36 cellular contexts compared by ENCODE assay signal in genomic region chr9:74719306-74719705, GRCh38.
A peak's percentile ranks its signal among the peaks of the same experiment; 100 is the strongest.
DNase-seq lines count a peak whose midpoint lies in the region; ATAC-seq, FAIRE-seq and TF ChIP-seq lines count a peak whose summit lies in the region.
"Had no signal": no experiment of that assay in that cellular context is flagged by ENCODE, and none has a peak within 500 bp of the region (broad histone marks: within the 10 kb centered on the region; RNA-seq: fewer than 3 reads in every experiment).

No MANE protein-coding gene starts in this region.

- H3K27me3 Mint-ChIP-seq in GM23338 (ENCODE audit: insufficient read depth, low read depth, poor library complexity) = peaks cover 2% of the 10 kb centered on the region

- ATAC-seq in HepG2 = no peak
- ATAC-seq in right lobe of liver = no peak
- ATAC-seq in A549 = no peak
- no peak for ATAC-seq in GM23338
- ATAC-seq in K562 = no peak
- ATAC-seq: CD8-positive, alpha-beta T cell had no signal

- BruUV-seq in HepG2 (replicated peaks; lab: Mats Ljungman, UMichigan) = no TSS peak
- BruUV-seq in K562 (replicated peaks; lab: Mats Ljungman, UMichigan) = no TSS peak

- no peak for FAIRE-seq in HepG2 (lab: Jason Lieb, UNC)
- no peak for FAIRE-seq in A549 (lab: Jason Lieb, UNC)
- FAIRE-seq in K562 (lab: Jason Lieb, UNC) = no peak
- FAIRE-seq: A204.1, D721Med had no signal

- H3K9me3 ChIP-seq in HepG2 (ENCODE audit: low read length) = no peaks in the 10 kb centered on the region
- no peaks in the 10 kb centered on the region for H3K9me3 ChIP-seq in right lobe of liver
- no peaks in the 10 kb centered on the region for H3K9me3 ChIP-seq in A549
- H3K9me3 ChIP-seq in K562 (replicated peaks; ENCODE audit: control insufficient read depth, insufficient read depth, low read depth, low read length) = no peaks in the 10 kb centered on the region
- H3K9me3 ChIP-seq in ascending aorta = no peaks in the 10 kb centered on the region
- H3K9me3 ChIP-seq: BE2C; BLaER1; BLaER1 treated with 17β-estradiol and CSF1 and Interleukin-3, amounts not matched to agents 10 nM and 100 nM; Caco-2 had no signal

- DNase-seq in HepG2 (ENCODE audit: low spot score) (no peak), right lobe of liver (no peak), A549 (ENCODE audit: low read depth in 1 of 2, low spot score in 1 of 2) (no peak), GM23338 (ENCODE audit: low spot score) (no peak), K562 (ENCODE audit: extremely low read depth in 1 of 4, low spot score in 3 of 4) (no peak), T1000 (lab: John Stamatoyannopoulos, UW) (no peak), NCI-H82 treated with DMSO at 0.1 percent for 48 hours (lab: John Stamatoyannopoulos, UW; ENCODE audit: unreplicated experiment) (no peak), ascending aorta (ENCODE audit: low spot score in 2 of 2) (no peak)
- DNase-seq: 8988T; ACHN; AML-193; BE2C; C1 segment of cervical spinal cord; Caco-2; Calu3; CD4-positive, alpha-beta memory T cell; CD4-positive, alpha-beta T cell; CD4-positive, CD25-positive, alpha-beta regulatory T cell; CD8-positive, alpha-beta memory T cell; CD8-positive, alpha-beta T cell; COR-L47; DMS 273 treated with DMSO at 0.1 percent for 48 hours; DMS153; DMS53; DMS79; DMS79 treated with DMSO at 0.1 percent for 48 hours; DND-41; EL had no signal

- H3K27me3 ChIP-seq in HepG2 (ENCODE audit: control insufficient read depth in 1 of 2, insufficient read depth in 2 of 2, low read length in 2 of 2) = no peaks in the 10 kb centered on the region
- no peaks in the 10 kb centered on the region for H3K27me3 ChIP-seq in right lobe of liver
- no peaks in the 10 kb centered on the region for H3K27me3 ChIP-seq in GM23338 (ENCODE audit: insufficient read depth)
- no peaks in the 10 kb centered on the region for H3K27me3 ChIP-seq in K562 (ENCODE audit: control insufficient read depth in 2 of 2, insufficient read depth in 2 of 2, low read length in 2 of 2)
- H3K27me3 ChIP-seq in ascending aorta = no peaks in the 10 kb centered on the region
- H3K27me3 ChIP-seq: BE2C; BLaER1; BLaER1 treated with 17β-estradiol and CSF1 and Interleukin-3, amounts not matched to agents 10 nM and 100 nM had no signal

- TF ChIP-seq EP300 in HepG2 (IDR thresholded peaks at IDR 0.05; ENCODE audit: low read depth in 2 of 2, low read length in 2 of 2) (no peak), HepG2 (CRISPR knock-in tag; IDR thresholded peaks at IDR 0.05; ENCODE audit: borderline replicate concordance) (no peak), A549 (IDR thresholded peaks at IDR 0.05) (no peak), K562 (IDR thresholded peaks at IDR 0.05; ENCODE audit: low read length) (no peak)

- no peaks in the 10 kb centered on the region for H3K9me3 Mint-ChIP-seq in GM23338
- H3K9me3 Mint-ChIP-seq: CD4-positive, alpha-beta memory T cell; CD4-positive, alpha-beta T cell; CD8-positive, alpha-beta memory T cell; CD8-positive, alpha-beta T cell had no signal

- WGBS in HepG2 (ENCODE audit: low lambda C conversion rate) = 0% methylated on average over 1 of the region's 1 CpG
- WGBS in right lobe of liver (ENCODE audit: insufficient coverage, low coverage, low lambda C conversion rate, missing lambda C conversion rate) = 42% methylated on average over 1 of the region's 1 CpG
- 11% methylated on average over 1 of the region's 1 CpG for WGBS in A549 (ENCODE audit: missing lambda C conversion rate)
- WGBS in K562 (ENCODE audit: insufficient coverage, low coverage, missing lambda C conversion rate) = 0% methylated on average over 1 of the region's 1 CpG

- no peaks in the 10 kb centered on the region for H3K36me3 Mint-ChIP-seq in GM23338 (ENCODE audit: low read depth)
- H3K36me3 Mint-ChIP-seq: CD14-positive monocyte; CD4-positive, alpha-beta memory T cell; CD4-positive, CD25-positive, alpha-beta regulatory T cell; CD8-positive, alpha-beta memory T cell; CD8-positive, alpha-beta T cell had no signal

- H3K27ac ChIP-seq in HepG2 (ENCODE audit: extremely low read length, insufficient read depth, low read length) (no peak overlapping the region), right lobe of liver (no peak overlapping the region), A549 (no peak overlapping the region), GM23338 (ENCODE audit: low read depth) (no peak overlapping the region), K562 (ENCODE audit: extremely low read depth, low read depth, low read length) (no peak overlapping the region), ascending aorta (no peak overlapping the region)
- H3K27ac ChIP-seq: 22Rv1; BLaER1; BLaER1 treated with 17β-estradiol and CSF1 and Interleukin-3, amounts not matched to agents 10 nM and 100 nM; C4-2B had no signal

- no peak overlapping the region for H3K4me2 ChIP-seq in HepG2 (ENCODE audit: low read depth, low read length)
- H3K4me2 ChIP-seq in A549 = no peak overlapping the region
- no peak overlapping the region for H3K4me2 ChIP-seq in GM23338
- no peak overlapping the region for H3K4me2 ChIP-seq in K562 (ENCODE audit: insufficient read depth, low read length)
- H3K4me2 ChIP-seq: BLaER1; BLaER1 treated with 17β-estradiol and CSF1 and Interleukin-3, amounts not matched to agents 10 nM and 100 nM had no signal

- no peak overlapping the region for H3K4me3 Mint-ChIP-seq in GM23338
- H3K4me3 Mint-ChIP-seq: B cell; CD14-positive monocyte; CD4-positive, alpha-beta memory T cell; CD4-positive, alpha-beta T cell; CD4-positive, CD25-positive, alpha-beta regulatory T cell; CD8-positive, alpha-beta memory T cell; CD8-positive, alpha-beta T cell had no signal

- H3K4me1 ChIP-seq in HepG2 (ENCODE audit: insufficient read depth, low read length) (peaks cover 13% of the 10 kb centered on the region; the same call in 1 of the 2 replicates), right lobe of liver (no peaks in the 10 kb centered on the region), A549 (no peaks in the 10 kb centered on the region), GM23338 (ENCODE audit: insufficient read depth) (no peaks in the 10 kb centered on the region), K562 (replicated peaks in 1 of 2; ENCODE audit: control insufficient read depth in 2 of 2, insufficient read depth in 2 of 2, low read length in 2 of 2) (no peaks in the 10 kb centered on the region), ascending aorta (no peaks in the 10 kb centered on the region)
- H3K4me1 ChIP-seq: BE2C; BLaER1; BLaER1 treated with 17β-estradiol and CSF1 and Interleukin-3, amounts not matched to agents 10 nM and 100 nM; Caco-2 had no signal

- H3K9me2 ChIP-seq in GM23338 (ENCODE audit: insufficient read depth) = peaks cover 4% of the 10 kb centered on the region; the same call in 1 of the 2 replicates

- TF ChIP-seq POLR2A in HepG2 (IDR thresholded peaks at IDR 0.05; ENCODE audit: insufficient read depth in 1 of 2, low read depth in 2 of 2, low read length in 2 of 2) = no peak
- no peak for TF ChIP-seq POLR2A in right lobe of liver (IDR thresholded peaks at IDR 0.05)
- no peak for TF ChIP-seq POLR2A in A549 (IDR thresholded peaks at IDR 0.05; ENCODE audit: low read length)
- TF ChIP-seq POLR2A in K562 (conservative IDR thresholded peaks at IDR 0.05) = no peak

- POLR2A ChIA-PET in HepG2 (lab: Yijun Ruan, JAX) (no interaction called here), A549 (lab: Yijun Ruan, JAX) (no interaction called here), K562 (lab: Yijun Ruan, JAX) (no interaction called here)

- TF ChIP-seq RAD21 in HepG2 (CRISPR knock-in tag; IDR thresholded peaks at IDR 0.05) (no peak), A549 (conservative IDR thresholded peaks at IDR 0.05 in 1 of 2, IDR thresholded peaks at IDR 0.05 in 1 of 2) (no peak), K562 (CRISPR knock-in tag; conservative IDR thresholded peaks at IDR 0.05 in 1 of 2, IDR thresholded peaks at IDR 0.05 in 1 of 2) (no peak)

- no peak for TF ChIP-seq CTCF in HepG2 (CRISPR knock-in tag; IDR thresholded peaks at IDR 0.05)
- TF ChIP-seq CTCF in right lobe of liver (IDR thresholded peaks at IDR 0.05) = no peak
- no peak for TF ChIP-seq CTCF in A549 (IDR thresholded peaks at IDR 0.05)
- no peak for TF ChIP-seq CTCF in GM23338 (conservative IDR thresholded peaks at IDR 0.05; ENCODE audit: low read depth in 2 of 2)
- no peak for TF ChIP-seq CTCF in K562 (IDR thresholded peaks at IDR 0.05 in 2 of 3, conservative IDR thresholded peaks at IDR 0.05 in 1 of 3; ENCODE audit: insufficient read depth in 2 of 3, low read depth in 1 of 3, low read length in 3 of 3)
- no peak for TF ChIP-seq CTCF in ascending aorta (IDR thresholded peaks at IDR 0.05)

- H3K4me1 Mint-ChIP-seq in GM23338 = no peaks in the 10 kb centered on the region
- H3K4me1 Mint-ChIP-seq: B cell; CD14-positive monocyte; CD4-positive, alpha-beta memory T cell; CD4-positive, CD25-positive, alpha-beta regulatory T cell; CD8-positive, alpha-beta memory T cell had no signal

- in situ Hi-C loops in HepG2 (cut with HindIII; ENCODE audit: extremely low pct_ligation_motif_present, low pct_unique_long_range_greater_than_20kb) (no loop called here), K562 (cut with MboI) (no loop called here)

- H3K27ac Mint-ChIP-seq in GM23338 = peak overlapping the region; percentile 3; the same call in 1 of the 2 replicates
- H3K27ac Mint-ChIP-seq: B cell; CD14-positive monocyte; CD4-positive, alpha-beta memory T cell; CD4-positive, alpha-beta T cell; CD4-positive, CD25-positive, alpha-beta regulatory T cell; CD8-positive, alpha-beta memory T cell; CD8-positive, alpha-beta T cell had no signal

- H3F3A ChIP-seq in GM23338 (replicated peaks; ENCODE audit: low read depth) = no peaks in the 10 kb centered on the region

- intact Hi-C loops in HepG2 (cut with micrococcal nuclease; ENCODE audit: unreplicated experiment) = no loop called here
- intact Hi-C loops in right lobe of liver (cut with DNase I) = no loop called here
- intact Hi-C loops in K562 (cut with micrococcal nuclease) = no loop called here
- intact Hi-C loops in ascending aorta (cut with DNase I) = no loop called here

- H3K9ac ChIP-seq in HepG2 (ENCODE audit: insufficient read depth, low read depth, low read length) (no peak overlapping the region), K562 (ENCODE audit: insufficient read depth in 1 of 2, low read depth in 2 of 2, low read length in 2 of 2) (no peak overlapping the region)
- H3K9ac ChIP-seq: BLaER1; BLaER1 treated with 17β-estradiol and CSF1 and Interleukin-3, amounts not matched to agents 10 nM and 100 nM had no signal

- H3K9me1 ChIP-seq in K562 (ENCODE audit: control insufficient read depth, insufficient read depth, low read length) = no peaks in the 10 kb centered on the region

- no peak overlapping the region for H3K4me3 ChIP-seq in HepG2 (replicated peaks in 1 of 3; ENCODE audit: insufficient read depth in 1 of 3, low read depth in 2 of 3, low read length in 3 of 3)
- no peak overlapping the region for H3K4me3 ChIP-seq in right lobe of liver
- no peak overlapping the region for H3K4me3 ChIP-seq in A549
- no peak overlapping the region for H3K4me3 ChIP-seq in GM23338
- no peak overlapping the region for H3K4me3 ChIP-seq in K562
- H3K4me3 ChIP-seq in ascending aorta = no peak overlapping the region
- H3K4me3 ChIP-seq: BLaER1; BLaER1 treated with 17β-estradiol and CSF1 and Interleukin-3, amounts not matched to agents 10 nM and 100 nM had no signal

- H4K20me1 ChIP-seq in HepG2 (ENCODE audit: insufficient read depth, low read length) = no peaks in the 10 kb centered on the region
- no peaks in the 10 kb centered on the region for H4K20me1 ChIP-seq in GM23338 (replicated peaks; ENCODE audit: insufficient read depth)
- H4K20me1 ChIP-seq in K562 (replicated peaks; ENCODE audit: control insufficient read depth, insufficient read depth, low read length) = no peaks in the 10 kb centered on the region
- H4K20me1 ChIP-seq: BLaER1; BLaER1 treated with 17β-estradiol and CSF1 and Interleukin-3, amounts not matched to agents 10 nM and 100 nM had no signal

- no peaks in the 10 kb centered on the region for H3K79me2 ChIP-seq in HepG2 (ENCODE audit: insufficient read depth, low read length)
- no peaks in the 10 kb centered on the region for H3K79me2 ChIP-seq in GM23338 (replicated peaks; ENCODE audit: insufficient read depth)
- H3K79me2 ChIP-seq in K562 (ENCODE audit: control insufficient read depth, insufficient read depth, low read length) = no peaks in the 10 kb centered on the region

- H3K36me3 ChIP-seq in HepG2 (replicated peaks in 1 of 2; ENCODE audit: control insufficient read depth in 1 of 2, insufficient read depth in 2 of 2, low read length in 2 of 2) = no peaks in the 10 kb centered on the region
- no peaks in the 10 kb centered on the region for H3K36me3 ChIP-seq in right lobe of liver
- no peaks in the 10 kb centered on the region for H3K36me3 ChIP-seq in GM23338 (ENCODE audit: insufficient read depth)
- H3K36me3 ChIP-seq in K562 (ENCODE audit: control insufficient read depth, insufficient read depth, low read length) = no peaks in the 10 kb centered on the region
- no peaks in the 10 kb centered on the region for H3K36me3 ChIP-seq in ascending aorta
- H3K36me3 ChIP-seq: BE2C; BLaER1; BLaER1 treated with 17β-estradiol and CSF1 and Interleukin-3, amounts not matched to agents 10 nM and 100 nM had no signal

- H2AFZ ChIP-seq in HepG2 (ENCODE audit: low read length) (no peak overlapping the region), GM23338 (no peak overlapping the region), K562 (ENCODE audit: low read depth, low read length) (no peak overlapping the region)

- CTCF ChIA-PET in HepG2 (lab: Yijun Ruan, JAX; ENCODE audit: low intra/inter-chr PET ratio, low total read pairs) (no interaction called here), A549 (lab: Yijun Ruan, JAX) (no interaction called here), K562 (lab: Yijun Ruan, JAX; ENCODE audit: low intra/inter-chr PET ratio) (no interaction called here)

Comparison
In these comparisons a context has a peak if more than half of its experiments do, and no peak if none do; other contexts are left out.
1. Of the 241 proteins assayed by ChIP-seq in both HepG2 and K562: peak only in HepG2: none; only in K562: TFE3; in both: RAD51; in neither: 238; mixed calls (peak in some experiments, not most) for 1.